Comparison of ENCODE assay signal across 17 cellular contexts in genomic region chr11:76321820-76322524, GRCh38. TPM values are rescaled to one million over a fixed set of nuclear protein-coding genes. Genes with fewer than 3 reads are reported as not detected.
A peak's percentile ranks its signal among the peaks of the same experiment; 100 is the strongest.
DNase-seq lines count a peak whose midpoint lies in the region; ATAC-seq and TF ChIP-seq lines count a peak whose summit lies in the region.
"Had no signal": no experiment of that assay in that cellular context is flagged by ENCODE, and none has a peak within 500 bp of the region (broad histone marks: within the 10 kb centered on the region; RNA-seq: fewer than 3 reads in every experiment).

No MANE protein-coding gene starts in this region.

- H3K27ac ChIP-seq in HUES64 (ENCODE audit: low read depth, low read length) (no peak overlapping the region), right cardiac atrium (ENCODE audit: low read length) (no peak overlapping the region)
- H3K27ac ChIP-seq: gastroesophageal sphincter had no signal

- TF ChIP-seq CTCF in AG04449 (IDR thresholded peaks at IDR 0.05; ENCODE audit: insufficient read depth, low read length, missing control alignments) (no peak), nephron (IDR thresholded peaks at IDR 0.05; ENCODE audit: unreplicated experiment in 3 of 3) (no peak)

- no peak for DNase-seq in AG04449 (ENCODE audit: low read depth, low spot score)
- DNase-seq in right cardiac atrium = no peak
- no peak for DNase-seq in NCI-H1436 treated with DMSO at 0.1 percent for 48 hours (lab: John Stamatoyannopoulos, UW)
- no peak for DNase-seq in NK-92 treated with Interleukin-12 subunit alpha and Interleukin-12 subunit beta, amount 100 ng/mL, for 24 hours (lab: John Stamatoyannopoulos, UW)
- DNase-seq: activated CD8-positive, alpha-beta memory T cell treated with anti-CD3 and anti-CD28 coated beads, Interleukin-2, amount 50 U/mL, for 4 hours; caudate nucleus; KBM-7; mammary epithelial cell; NCI-H1436; NCI-H526 treated with DMSO at 0.1 percent for 48 hours had no signal

- peaks cover under 1% of the 10 kb centered on the region for H3K4me1 Mint-ChIP-seq in nephron

- CTCF ChIA-PET in AG04449 (lab: Yijun Ruan, JAX) = interaction anchor here (0.6 to 13.1 kb wide), 7 partner anchors 8 to 427 kb away, joined by 3 to 207 read pairs (median 6); partner anchors contain the start of gene WNT11

- peak overlapping the region; percentile 6; the same call in 1 of the 2 replicates for H3K4me3 ChIP-seq in AG04449 (ENCODE audit: low read depth, low read length)
- peak overlapping the region; percentile 48 for H3K4me3 ChIP-seq in HUES64 (ENCODE audit: low read length)
- H3K4me3 ChIP-seq in right cardiac atrium (ENCODE audit: low read length) = peak overlapping the region; percentile 6

- 4% methylated on average over 59 of the region's 59 CpGs for WGBS in HUES64
- WGBS in right cardiac atrium = 17% methylated on average over 59 of the region's 59 CpGs

- H3K27me3 Mint-ChIP-seq in nephron (ENCODE audit: low read depth) = peaks cover 70% of the 10 kb centered on the region

- ATAC-seq in right cardiac atrium (peak in 1 of 2 donors; percentile 16), HG03095 (IDR thresholded peaks at IDR 0.05; ENCODE audit: unreplicated experiment) (no peak), GM19395 (IDR thresholded peaks at IDR 0.05; ENCODE audit: unreplicated experiment) (no peak)
- ATAC-seq: activated CD4-positive, CD25-positive, alpha-beta regulatory T cell treated with anti-CD3 and anti-CD28 coated beads, Interleukin-2, amount 50 U/mL, for 24 hours; gastroesophageal sphincter had no signal

- H3K4me1 ChIP-seq in HUES64 (ENCODE audit: insufficient read depth, low read length) (no peaks in the 10 kb centered on the region), right cardiac atrium (ENCODE audit: control insufficient read depth, insufficient read depth, low read length) (peaks cover 3% of the 10 kb centered on the region)

- H3K9me3 Mint-ChIP-seq in nephron = no peaks in the 10 kb centered on the region
- H3K9me3 Mint-ChIP-seq: activated naive CD4-positive, alpha-beta T cell treated with anti-CD3 and anti-CD28 coated beads, Interleukin-2, amount 50 U/mL, for 72 hours had no signal

- H3K9me3 ChIP-seq in HUES64 (ENCODE audit: insufficient read depth, low read depth, low read length) (no peaks in the 10 kb centered on the region), right cardiac atrium (ENCODE audit: control insufficient read depth, low read length) (no peaks in the 10 kb centered on the region)
- H3K9me3 ChIP-seq: gastroesophageal sphincter had no signal

- no peak overlapping the region; the same call in 1 of the 2 replicates for H3K9ac ChIP-seq in HUES64 (ENCODE audit: low read depth, low read length)

- no peaks in the 10 kb centered on the region for H3K36me3 Mint-ChIP-seq in nephron (ENCODE audit: low read depth)
- H3K36me3 Mint-ChIP-seq: activated naive CD4-positive, alpha-beta T cell treated with anti-CD3 and anti-CD28 coated beads, Interleukin-2, amount 50 U/mL, for 72 hours had no signal

- H3K4me3 Mint-ChIP-seq in nephron = peak overlapping the region in 2 of 3 experiments; percentile 36 to 44

- H3K36me3 ChIP-seq in HUES64 (ENCODE audit: insufficient read depth, low read length) = no peaks in the 10 kb centered on the region
- H3K36me3 ChIP-seq: gastroesophageal sphincter had no signal

- intact Hi-C loops in right cardiac atrium (cut with DNase I) = loop anchor here in 1 of 4 donors (5.0 kb wide), 1 partner anchor 425 kb away; no protein-coding TSS in a partner anchor

- POLR2A ChIA-PET in AG04449 (lab: Yijun Ruan, JAX) = no interaction called here

- H3K27ac Mint-ChIP-seq in nephron = no peak overlapping the region
- H3K27ac Mint-ChIP-seq: activated naive CD4-positive, alpha-beta T cell treated with anti-CD3 and anti-CD28 coated beads, Interleukin-2, amount 50 U/mL, for 72 hours had no signal

- H3K27me3 ChIP-seq in HUES64 (ENCODE audit: insufficient read depth, low read length) (peaks cover 39% of the 10 kb centered on the region), right cardiac atrium (ENCODE audit: control insufficient read depth, insufficient read depth) (no peaks in the 10 kb centered on the region)

RNA-seq across cellular contexts. Expression of gene THAP12, which starts 59.0 kb away (rescaled TPM):
- 39.4 TPM for polyA plus RNA-seq in HUES64 (2013, experiment 1 of 2)
- 41.5 TPM for polyA plus RNA-seq in HUES64 (2013, experiment 2 of 2)
- 10 to 100 TPM; 18.0 to 23.6 (median 19.7) TPM for total RNA-seq in right cardiac atrium
- polyA plus RNA-seq in right cardiac atrium = 10.5 TPM

RNA-seq across cellular contexts. Expression of gene GVQW3, which starts 59.2 kb away (rescaled TPM):
- polyA plus RNA-seq in HUES64 (2013, experiment 1 of 2) = 3.5 TPM
- polyA plus RNA-seq in HUES64 (2013, experiment 2 of 2) = 4.2 TPM
- 1 to 10 TPM in 3 of 4 donors, under 1 TPM in 1; 0.92 to 3.5 (median 2.1) TPM for total RNA-seq in right cardiac atrium
- 0.77 TPM for polyA plus RNA-seq in right cardiac atrium
